In the genomic region with DNA sequence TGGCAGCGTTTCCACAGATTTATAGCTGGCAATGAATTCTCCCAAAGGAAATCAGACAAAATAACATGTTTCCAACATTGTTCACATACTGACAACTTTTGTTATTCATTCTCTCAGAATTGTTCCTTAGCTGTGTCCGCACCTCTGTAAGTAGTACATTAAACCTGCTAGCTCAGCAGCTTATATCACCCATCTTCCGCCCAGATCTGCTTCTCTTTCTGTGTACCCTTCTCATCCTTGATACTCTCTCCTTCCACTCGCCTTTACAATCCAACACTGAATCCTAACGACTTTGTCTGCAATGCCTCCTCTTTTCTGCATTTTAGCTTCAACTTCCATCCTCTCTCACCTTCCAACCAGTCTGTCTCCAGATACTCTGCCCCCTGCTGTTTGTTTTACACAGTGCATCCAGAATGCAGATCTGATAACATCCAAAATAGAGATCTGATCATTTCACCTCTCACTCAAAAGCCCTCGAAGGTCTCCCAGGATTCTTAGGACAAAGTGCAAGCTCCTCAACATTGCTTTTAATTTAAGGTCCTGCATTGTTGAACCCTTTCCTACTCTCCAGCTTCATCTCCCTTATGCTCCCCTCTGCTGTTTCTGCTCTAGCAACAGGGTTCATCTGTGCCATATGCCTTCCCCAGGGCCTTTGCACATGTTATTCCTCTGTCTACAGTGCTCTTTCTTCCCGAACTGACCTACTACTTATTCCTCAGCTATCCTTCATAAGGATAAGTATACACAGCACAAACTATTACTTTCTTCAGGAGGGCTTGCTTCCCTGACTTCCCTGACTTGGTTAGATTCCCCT, we compare ENCODE assay signal across 8 cellular contexts.
DNase-seq lines count a peak whose midpoint lies in the region; ATAC-seq and TF ChIP-seq lines count a peak whose summit lies in the region.

No MANE protein-coding gene starts in this region.

- peaks cover 2% of the 10 kb centered on the region for H3K9me3 Mint-ChIP-seq in activated CD4-positive, alpha-beta T cell treated with anti-CD3 and anti-CD28 coated beads for 36 hours (ENCODE audit: low read depth)
- H3K9me3 Mint-ChIP-seq in activated naive CD8-positive, alpha-beta T cell treated with anti-CD3 and anti-CD28 coated beads, Interleukin-2, amount 50 U/mL, for 24 hours: peaks cover 7% of the 10 kb centered on the region

- intact Hi-C loops in activated CD4-positive, alpha-beta T cell treated with anti-CD3 and anti-CD28 coated beads for 36 hours (cut with DNase I, micrococcal nuclease): loop anchor here (1.0 to 10.0 kb wide), 4 partner anchors 55 to 234 kb away; no protein-coding TSS in a partner anchor
- intact Hi-C loops in left lung (cut with DNase I): no loop called here

- peak; percentile 47 for ATAC-seq in activated CD4-positive, alpha-beta T cell treated with anti-CD3 and anti-CD28 coated beads for 36 hours
- no peak for ATAC-seq in activated naive CD8-positive, alpha-beta T cell treated with anti-CD3 and anti-CD28 coated beads, Interleukin-2, amount 50 U/mL, for 24 hours
- peak; percentile 63 for ATAC-seq in left lung
- ATAC-seq in HG02798 (IDR thresholded peaks at IDR 0.05; ENCODE audit: poor library complexity, unreplicated experiment): no peak

- CTCF ChIA-PET in activated CD4-positive, alpha-beta T cell treated with anti-CD3 and anti-CD28 coated beads for 36 hours (lab: Charles Lee): interaction anchor here (0.7 to 1.6 kb wide), 12 partner anchors 10 to 331 kb away, joined by 3 to 6 read pairs (median 3); no protein-coding TSS in a partner anchor

- no peak overlapping the region for H3K4me3 Mint-ChIP-seq in activated CD4-positive, alpha-beta T cell treated with anti-CD3 and anti-CD28 coated beads for 36 hours
- no peak overlapping the region for H3K4me3 Mint-ChIP-seq in activated naive CD8-positive, alpha-beta T cell treated with anti-CD3 and anti-CD28 coated beads, Interleukin-2, amount 50 U/mL, for 24 hours

- DNase-seq in activated CD4-positive, alpha-beta T cell treated with anti-CD3 and anti-CD28 coated beads for 36 hours: peak; percentile 51
- DNase-seq in activated CD4-positive, alpha-beta T cell treated with anti-CD3 and anti-CD28 coated beads for 1 hour: no peak
- DNase-seq in NCI-H146 (lab: John Stamatoyannopoulos, UW) (peak; percentile 43), left lung (no peak)
- DNase-seq in activated naive CD8-positive, alpha-beta T cell treated with anti-CD3 and anti-CD28 coated beads, Interleukin-2, amount 50 U/mL, for 24 hours: peak; percentile 22
- DNase-seq in activated effector memory CD4-positive, alpha-beta T cell treated with anti-CD3 and anti-CD28 coated beads, Interleukin-2, amount 50 U/mL, for 16 hours: no peak
- no peak for DNase-seq in effector CD8-positive, alpha-beta T cell (lab: John Stamatoyannopoulos, UW)

- H3K36me3 ChIP-seq in left lung: no peaks in the 10 kb centered on the region

- no peaks in the 10 kb centered on the region for H3K9me3 ChIP-seq in left lung

- POLR2A ChIA-PET in activated CD4-positive, alpha-beta T cell treated with anti-CD3 and anti-CD28 coated beads for 36 hours (lab: Charles Lee): no interaction called here

- no peaks in the 10 kb centered on the region for H3K27me3 ChIP-seq in left lung

- no peak overlapping the region for H3K4me3 ChIP-seq in left lung

- H3K27ac Mint-ChIP-seq in activated CD4-positive, alpha-beta T cell treated with anti-CD3 and anti-CD28 coated beads for 36 hours: no peak overlapping the region
- H3K27ac Mint-ChIP-seq in activated naive CD8-positive, alpha-beta T cell treated with anti-CD3 and anti-CD28 coated beads, Interleukin-2, amount 50 U/mL, for 24 hours: no peak overlapping the region

- H3K27ac ChIP-seq in left lung: no peak overlapping the region

- peak; percentile 41 to 54 for TF ChIP-seq CTCF in left lung (IDR thresholded peaks at IDR 0.05)

- no peaks in the 10 kb centered on the region for H3K27me3 Mint-ChIP-seq in activated CD4-positive, alpha-beta T cell treated with anti-CD3 and anti-CD28 coated beads for 36 hours
- no peaks in the 10 kb centered on the region for H3K27me3 Mint-ChIP-seq in activated naive CD8-positive, alpha-beta T cell treated with anti-CD3 and anti-CD28 coated beads, Interleukin-2, amount 50 U/mL, for 24 hours

- H3K36me3 Mint-ChIP-seq in activated CD4-positive, alpha-beta T cell treated with anti-CD3 and anti-CD28 coated beads for 36 hours (ENCODE audit: low read depth): no peaks in the 10 kb centered on the region
- H3K36me3 Mint-ChIP-seq in activated naive CD8-positive, alpha-beta T cell treated with anti-CD3 and anti-CD28 coated beads, Interleukin-2, amount 50 U/mL, for 24 hours (ENCODE audit: low read depth): no peaks in the 10 kb centered on the region

- peaks cover 3% of the 10 kb centered on the region for H3K4me1 Mint-ChIP-seq in activated CD4-positive, alpha-beta T cell treated with anti-CD3 and anti-CD28 coated beads for 36 hours
- peaks cover 6% of the 10 kb centered on the region for H3K4me1 Mint-ChIP-seq in activated naive CD8-positive, alpha-beta T cell treated with anti-CD3 and anti-CD28 coated beads, Interleukin-2, amount 50 U/mL, for 24 hours

- H3K4me1 ChIP-seq in left lung: no peaks in the 10 kb centered on the region

Comparison
In these comparisons a context has a peak if more than half of its experiments do, and no peak if none do; other contexts are left out.
1. DNase-seq: peak in activated CD4-positive, alpha-beta T cell treated with anti-CD3 and anti-CD28 coated beads for 36 hours (single experiment), NCI-H146 (single experiment) and activated naive CD8-positive, alpha-beta T cell treated with anti-CD3 and anti-CD28 coated beads, Interleukin-2, amount 50 U/mL, for 24 hours (single experiment); none in activated CD4-positive, alpha-beta T cell treated with anti-CD3 and anti-CD28 coated beads for 1 hour (single experiment), left lung (0 of 2), activated effector memory CD4-positive, alpha-beta T cell treated with anti-CD3 and anti-CD28 coated beads, Interleukin-2, amount 50 U/mL, for 16 hours (single experiment) and effector CD8-positive, alpha-beta T cell (single experiment).
2. ATAC-seq: peak in activated CD4-positive, alpha-beta T cell treated with anti-CD3 and anti-CD28 coated beads for 36 hours (single experiment) and left lung (single experiment); none in activated naive CD8-positive, alpha-beta T cell treated with anti-CD3 and anti-CD28 coated beads, Interleukin-2, amount 50 U/mL, for 24 hours (single experiment) and HG02798 (single experiment).
3. intact Hi-C loops: an anchor here in activated CD4-positive, alpha-beta T cell treated with anti-CD3 and anti-CD28 coated beads for 36 hours (1.0 to 10.0 kb wide); none called in left lung.